In genomic region chr6:136788069-136788902, GRCh38 we compare ENCODE assay signal across 9 cellular contexts. TPM values are rescaled to one million over a fixed set of nuclear protein-coding genes. Genes with fewer than 3 reads are reported as not detected.
DNase-seq lines count a peak whose midpoint lies in the region; ATAC-seq, FAIRE-seq and TF ChIP-seq lines count a peak whose summit lies in the region.
"Had no signal": no experiment of that assay in that cellular context is flagged by ENCODE, and none has a peak within 500 bp of the region (broad histone marks: within the 10 kb centered on the region; RNA-seq: fewer than 3 reads in every experiment).

No MANE protein-coding gene starts in this region.

- no peak overlapping the region for H2AK5ac ChIP-seq in H9 (ENCODE audit: insufficient read length, low read length)

- H3K9me2 ChIP-seq in HCT116 (ENCODE audit: insufficient read depth), result no peaks in the 10 kb centered on the region

- no peak overlapping the region for H3K9ac ChIP-seq in HCT116 (ENCODE audit: low read length)
- no peak overlapping the region for H3K9ac ChIP-seq in H9 (ENCODE audit: extremely low read depth, insufficient read length, low read length)

- no peak overlapping the region for H2BK20ac ChIP-seq in H9 (ENCODE audit: low read depth, low read length, poor library complexity, severe bottlenecking)

- TF ChIP-seq POLR2A in A549 (IDR thresholded peaks at IDR 0.05; ENCODE audit: low read length) (no peak), HCT116 (IDR thresholded peaks at IDR 0.05; ENCODE audit: borderline replicate concordance, extremely low read depth, insufficient read depth, insufficient read length) (no peak)

- peaks cover 69% of the 10 kb centered on the region for H3K4me1 Mint-ChIP-seq in activated CD4-positive, alpha-beta memory T cell treated with anti-CD3 and anti-CD28 coated beads, Interleukin-2, amount 10 ng/mL, durations not matched to agents 7 days and 5 days
- peaks cover 14 to 15% of the 10 kb centered on the region in 2 experiments for H3K4me1 Mint-ChIP-seq in H9

- no peaks in the 10 kb centered on the region for H3K79me1 ChIP-seq in H9 (ENCODE audit: insufficient read depth, low read depth, low read length, poor library complexity, severe bottlenecking)

- H3K4me2 ChIP-seq in A549, result peak overlapping the region; percentile 32; the same call in 2 of the 3 replicates
- H3K4me2 ChIP-seq in HCT116 (ENCODE audit: low read length), result peak overlapping the region; percentile 39
- no peak overlapping the region for H3K4me2 ChIP-seq in H9 (ENCODE audit: insufficient read depth, insufficient read length, low read length)

- no peak overlapping the region for H3K23ac ChIP-seq in H9 (ENCODE audit: insufficient read length, low read depth, low read length)

- H3K27ac ChIP-seq in A549 (no peak overlapping the region), HCT116 (ENCODE audit: low read depth, low read length) (no peak overlapping the region), foreskin keratinocyte (peak overlapping the region; percentile 2), H9 (ENCODE audit: insufficient read length, low read depth, low read length) (no peak overlapping the region)

- no peak overlapping the region for H3K14ac ChIP-seq in H9 (ENCODE audit: insufficient read depth, low read length)

- no peaks in the 10 kb centered on the region for H3K9me3 ChIP-seq in A549
- no peaks in the 10 kb centered on the region for H3K9me3 ChIP-seq in HCT116 (ENCODE audit: control insufficient read depth in 1 of 2, insufficient read depth in 1 of 2, low read depth in 1 of 2, low read length in 2 of 2)
- H3K9me3 ChIP-seq in H9 (ENCODE audit: control insufficient read depth, low read depth, low read length), result no peaks in the 10 kb centered on the region

- H3K23me2 ChIP-seq in H9 (ENCODE audit: insufficient read length, low read depth, low read length, poor library complexity, severe bottlenecking), result peaks cover 5% of the 10 kb centered on the region

- WGBS in A549 (ENCODE audit: missing lambda C conversion rate), result 75% methylated on average over 7 of the region's 7 CpGs
- WGBS in H9 (ENCODE audit: extremely low coverage, insufficient read length, low lambda C conversion rate), result no CpG with 5 or more reads among the region's 7 CpGs

- no peaks in the 10 kb centered on the region for H3K9me3 Mint-ChIP-seq in activated CD4-positive, alpha-beta memory T cell treated with anti-CD3 and anti-CD28 coated beads, Interleukin-2, amount 10 ng/mL, durations not matched to agents 7 days and 5 days
- no peaks in the 10 kb centered on the region for H3K9me3 Mint-ChIP-seq in H9

- H3K27me3 ChIP-seq in HCT116 (ENCODE audit: insufficient read depth, low read length) (no peaks in the 10 kb centered on the region), foreskin keratinocyte (no peaks in the 10 kb centered on the region), H9 (ENCODE audit: insufficient read depth, low read length) (peaks cover 9% of the 10 kb centered on the region; the same call in 1 of the 2 replicates)

- no peak overlapping the region for H3K4ac ChIP-seq in H9 (ENCODE audit: low read depth, low read length)

- no peaks in the 10 kb centered on the region for H3K36me3 ChIP-seq in HCT116 (ENCODE audit: control insufficient read depth in 1 of 2, insufficient read depth in 2 of 2, low read length in 2 of 2)

- no peak overlapping the region for H3K18ac ChIP-seq in H9 (ENCODE audit: insufficient read length, low read depth, low read length)

- H2BK120ac ChIP-seq in H9 (ENCODE audit: low read depth, low read length, poor library complexity, severe bottlenecking), result no peak overlapping the region

- H4K20me1 ChIP-seq in HCT116 (ENCODE audit: insufficient read depth) (no peaks in the 10 kb centered on the region), H9 (ENCODE audit: control insufficient read depth, insufficient read depth, insufficient read length) (no peaks in the 10 kb centered on the region)

- H4K8ac ChIP-seq in H9 (replicated peaks; ENCODE audit: insufficient read length, low read depth, low read length), result no peak overlapping the region

- in situ Hi-C loops in GM13977 (cut with MboI; ENCODE audit: low pct_unique_long_range_greater_than_20kb, low sequenced_read_pairs, unreplicated experiment), result no loop called here

- H2BK5ac ChIP-seq in H9 (ENCODE audit: insufficient read length, low read length), result no peak overlapping the region

- no peak for FAIRE-seq in A549 (lab: Jason Lieb, UNC)

- H2AFZ ChIP-seq in HCT116 (ENCODE audit: low read depth, low read length, poor library complexity, severe bottlenecking), result no peak overlapping the region
- H2AFZ ChIP-seq in H9 (ENCODE audit: low read length), result no peak overlapping the region

- no peak overlapping the region for H3T11ph ChIP-seq in H9 (ENCODE audit: low read length)

- RAD21 ChIA-PET in HCT116 (lab: Charles Lee; ENCODE audit: low non-redundant PET in 1 of 2, low total read pairs in 2 of 2, uncharacterized antibody in 2 of 2, unreplicated experiment in 2 of 2), result no interaction called here

- no peak overlapping the region for H2BK15ac ChIP-seq in H9 (ENCODE audit: low read depth, low read length)

- ATAC-seq in A549 (no peak), HCT116 (no peak), foreskin keratinocyte (no peak)

- H3K4me1 ChIP-seq in A549 (peaks cover 13% of the 10 kb centered on the region; the same call in 2 of the 3 replicates), HCT116 (ENCODE audit: control insufficient read depth in 1 of 2, insufficient read depth in 2 of 2, low read length in 2 of 2) (peaks cover 20 to 43% of the 10 kb centered on the region in 2 experiments), foreskin keratinocyte (peaks cover 21% of the 10 kb centered on the region), H9 (ENCODE audit: insufficient read depth, low read length) (no peaks in the 10 kb centered on the region)

- peak overlapping the region; percentile 64 for H3K4me3 Mint-ChIP-seq in activated CD4-positive, alpha-beta memory T cell treated with anti-CD3 and anti-CD28 coated beads, Interleukin-2, amount 10 ng/mL, durations not matched to agents 7 days and 5 days
- H3K4me3 Mint-ChIP-seq in H9, result no peak overlapping the region

- no peak overlapping the region for H3K56ac ChIP-seq in H9 (ENCODE audit: insufficient read length, low read depth, low read length)

- H3K4me3 ChIP-seq in A549, result no peak overlapping the region
- H3K4me3 ChIP-seq in HCT116 (replicated peaks in 1 of 2; ENCODE audit: low read depth in 1 of 2, low read length in 2 of 2), result no peak overlapping the region

- H3K27ac Mint-ChIP-seq in activated CD4-positive, alpha-beta memory T cell treated with anti-CD3 and anti-CD28 coated beads, Interleukin-2, amount 10 ng/mL, durations not matched to agents 7 days and 5 days, result peak overlapping the region; percentile 88
- H3K27ac Mint-ChIP-seq in H9, result no peak overlapping the region

- DNase-seq in A549 (ENCODE audit: low read depth in 1 of 2, low spot score in 1 of 2) (no peak), HCT116 (ENCODE audit: low read depth, low spot score) (no peak), foreskin keratinocyte (peak in 1 of 2 donors; percentile 72), NCI-H526 (lab: John Stamatoyannopoulos, UW) (no peak), SW480 (ENCODE audit: low spot score) (no peak), H9 (no peak), GM13977 (ENCODE audit: low spot score) (no peak)
- DNase-seq in activated CD4-positive, alpha-beta memory T cell treated with anti-CD3 and anti-CD28 coated beads, Interleukin-2, amount 10 ng/mL, durations not matched to agents 7 days and 5 days, result no peak
- DNase-seq: DMS79 treated with DMSO at 0.1 percent for 48 hours had no signal

- TF ChIP-seq RAD21 in A549 (conservative IDR thresholded peaks at IDR 0.05 in 1 of 2, IDR thresholded peaks at IDR 0.05 in 1 of 2), result no peak
- TF ChIP-seq RAD21 in HCT116 (IDR thresholded peaks at IDR 0.05; ENCODE audit: low read depth), result no peak

- CTCF ChIA-PET in A549 (lab: Yijun Ruan, JAX) (interaction anchor here (1.1 to 5.2 kb wide), 2 partner anchors 17 to 143 kb away, joined by 3 to 146 read pairs; no protein-coding TSS in a partner anchor), HCT116 (lab: Charles Lee) (interaction anchor here (1.8 to 4.9 kb wide), 2 partner anchors 144 kb away, joined by 6 to 158 read pairs; no protein-coding TSS in a partner anchor)
- CTCF ChIA-PET in activated CD4-positive, alpha-beta memory T cell treated with anti-CD3 and anti-CD28 coated beads, Interleukin-2, amount 10 ng/mL, durations not matched to agents 7 days and 5 days (lab: Charles Lee), result interaction anchor here (0.8 to 8.6 kb wide), 7 partner anchors 24 to 140 kb away, joined by 3 to 600 read pairs (median 3); no protein-coding TSS in a partner anchor

- no peak for TF ChIP-seq CTCF in A549 (IDR thresholded peaks at IDR 0.05)
- TF ChIP-seq CTCF in HCT116 (IDR thresholded peaks at IDR 0.05 in 2 of 3, conservative IDR thresholded peaks at IDR 0.05 in 1 of 3; ENCODE audit: borderline replicate concordance in 1 of 3, insufficient read depth in 1 of 3, low read depth in 2 of 3, low read length in 2 of 3), result no peak
- no peak for TF ChIP-seq CTCF in foreskin keratinocyte (conservative IDR thresholded peaks at IDR 0.05)
- TF ChIP-seq CTCF in H9 (conservative IDR thresholded peaks at IDR 0.05), result no peak
- no peak for TF ChIP-seq CTCF in GM13977 (IDR thresholded peaks at IDR 0.05; ENCODE audit: extremely low read depth, insufficient read depth, missing control alignments)

- H4K91ac ChIP-seq in H9 (ENCODE audit: insufficient read length, low read depth, low read length), result no peak overlapping the region

- peaks cover 35% of the 10 kb centered on the region for H3K79me2 ChIP-seq in HCT116 (ENCODE audit: insufficient read depth, low read length)
- H3K79me2 ChIP-seq in H9 (ENCODE audit: insufficient read depth, low read length), result no peaks in the 10 kb centered on the region

- no peak overlapping the region for H4K5ac ChIP-seq in H9 (ENCODE audit: insufficient read length, low read depth, low read length)

- TSS peak; percentile 5 for BruUV-seq in HCT116 (replicated peaks; lab: Mats Ljungman, UMichigan)

- POLR2A ChIA-PET in A549 (lab: Yijun Ruan, JAX), result no interaction called here
- POLR2A ChIA-PET in HCT116 (lab: Charles Lee), result interaction anchor here (0.9 kb wide), 1 partner anchor 26 kb away, joined by 4 read pairs; no protein-coding TSS in a partner anchor
- POLR2A ChIA-PET in activated CD4-positive, alpha-beta memory T cell treated with anti-CD3 and anti-CD28 coated beads, Interleukin-2, amount 10 ng/mL, durations not matched to agents 7 days and 5 days (lab: Charles Lee), result interaction anchor here (1.0 to 10.1 kb wide), 8 partner anchors 26 to 499 kb away, joined by 3 to 237 read pairs (median 15); partner anchors contain the start of gene BCLAF1

- H3K36me3 Mint-ChIP-seq in activated CD4-positive, alpha-beta memory T cell treated with anti-CD3 and anti-CD28 coated beads, Interleukin-2, amount 10 ng/mL, durations not matched to agents 7 days and 5 days (ENCODE audit: low read depth), result peaks cover 42% of the 10 kb centered on the region
- H3K36me3 Mint-ChIP-seq in H9 (ENCODE audit: insufficient read depth in 1 of 3, low read depth in 3 of 3), result peaks cover 0 to 2% (median 0%) of the 10 kb centered on the region in 3 experiments; a peak in 2 of 7 replicates

- intact Hi-C loops in HCT116 (cut with micrococcal nuclease), result no loop called here

- H2BK12ac ChIP-seq in H9 (ENCODE audit: insufficient read length, low read depth, low read length), result no peak overlapping the region

- no peaks in the 10 kb centered on the region for H3K27me3 Mint-ChIP-seq in activated CD4-positive, alpha-beta memory T cell treated with anti-CD3 and anti-CD28 coated beads, Interleukin-2, amount 10 ng/mL, durations not matched to agents 7 days and 5 days
- H3K27me3 Mint-ChIP-seq in H9 (ENCODE audit: low read depth), result peaks cover 38% of the 10 kb centered on the region

- no peak for TF ChIP-seq EP300 in A549 (IDR thresholded peaks at IDR 0.05)

RNA-seq across cellular contexts. Expression of gene MAP3K5, which starts 4.0 kb away (rescaled TPM):
- polyA plus RNA-seq in A549 (2011; rRNA removed) (4.1 and 4.4 TPM in 2 replicates), A549 (2017; fragmentation: RNase III; extraction: RNeasy Plus Mini Kit Qiagen cat#74134 plus additional on column Dnase treatment) (1.8 to 2.1 TPM (median 2.1 TPM) in 3 replicates), foreskin keratinocyte (0.92 and 1.1 TPM in 2 replicates)
- polyA plus RNA-seq in A549 (2012; cell fraction: cytosol; rRNA removed), result 1.1 and 1.4 TPM in 2 replicates
- 0.91 and 1.1 TPM in 2 replicates for polyA plus RNA-seq in A549 (2012; cell fraction: nucleus; rRNA removed)
- 2.9 and 3.7 TPM in 2 replicates for polyA minus RNA-seq in A549 (2011; rRNA and poly(A)+ RNA removed)
- total RNA-seq in HCT116 (2021; ENCODE audit: unreplicated experiment) (11.8 TPM), foreskin keratinocyte (4.1 and 4.5 TPM in 2 replicates), H9 (2021) (1.6 and 1.7 TPM in 2 replicates)
- polyA plus RNA-seq in HCT116 (2012), result 5.0 and 5.8 TPM in 2 replicates
- total RNA-seq in activated CD4-positive, alpha-beta memory T cell treated with anti-CD3 and anti-CD28 coated beads, Interleukin-2, amount 10 ng/mL, durations not matched to agents 7 days and 5 days, result 10 to 100 TPM; 25.4 to 25.9 TPM

RNA-seq across cellular contexts. Expression of gene PEX7, which starts 34.1 kb away (rescaled TPM):
- 7.3 and 9.6 TPM in 2 replicates for polyA plus RNA-seq in A549 (2011; rRNA removed)
- 3.9 and 4.6 TPM in 2 replicates for polyA plus RNA-seq in A549 (2012; cell fraction: cytosol; rRNA removed)
- 2.0 and 3.4 TPM in 2 replicates for polyA plus RNA-seq in A549 (2012; cell fraction: nucleus; rRNA removed)
- 6.0 to 6.9 TPM (median 6.2 TPM) in 3 replicates for polyA plus RNA-seq in A549 (2017; fragmentation: RNase III; extraction: RNeasy Plus Mini Kit Qiagen cat#74134 plus additional on column Dnase treatment)
- polyA minus RNA-seq in A549 (2011; rRNA and poly(A)+ RNA removed), result 5.2 and 5.3 TPM in 2 replicates
- 8.1 TPM for total RNA-seq in HCT116 (2021; ENCODE audit: unreplicated experiment)
- polyA plus RNA-seq in HCT116 (2012), result 7.7 and 8.8 TPM in 2 replicates
- total RNA-seq in activated CD4-positive, alpha-beta memory T cell treated with anti-CD3 and anti-CD28 coated beads, Interleukin-2, amount 10 ng/mL, durations not matched to agents 7 days and 5 days, result 1 to 10 TPM; 4.5 to 4.8 TPM
- 7.2 and 7.5 TPM in 2 replicates for total RNA-seq in foreskin keratinocyte
- polyA plus RNA-seq in foreskin keratinocyte, result 6.5 and 7.1 TPM in 2 replicates
- total RNA-seq in H9 (2021), result 8.4 and 8.7 TPM in 2 replicates

Comparison
In these comparisons a context has a peak if more than half of its experiments do, and no peak if none do; other contexts are left out.
1. Of the 6 proteins assayed by ChIP-seq in both A549 and HCT116: peak only in A549: none; only in HCT116: CEBPB; in both: none; in neither: 5.